8 cellular contexts compared by ENCODE assay signal in the genomic region with DNA sequence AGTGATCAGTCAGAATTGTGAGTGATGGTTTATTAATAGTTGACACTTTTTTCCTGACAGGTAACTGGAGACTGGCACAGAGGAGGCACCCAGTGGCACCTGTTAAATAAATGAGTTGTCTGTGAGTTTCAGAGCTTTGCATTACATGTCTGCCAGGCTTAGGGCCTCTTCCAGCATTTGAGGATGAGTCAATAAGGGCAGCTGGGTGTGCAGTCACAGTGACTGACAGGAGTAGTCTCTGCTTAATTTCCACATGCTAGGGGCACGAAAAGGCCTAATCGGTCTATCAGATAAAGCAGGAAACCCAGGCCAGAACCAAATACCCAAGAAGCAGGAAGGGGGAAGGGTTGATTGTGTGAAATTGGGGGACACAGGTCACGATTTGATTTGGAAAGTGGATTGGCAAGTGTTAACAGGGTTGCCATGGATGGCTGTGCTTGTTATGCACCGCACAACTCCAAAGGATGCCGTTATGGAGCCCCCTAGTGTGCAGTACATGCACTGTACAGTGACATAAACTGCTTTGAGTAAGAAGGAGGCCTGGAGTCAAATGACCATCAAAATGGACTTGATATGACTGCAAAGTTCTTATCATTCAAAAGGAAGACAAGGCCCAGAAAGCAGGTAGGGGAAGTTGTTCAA.
DNase-seq lines count a peak whose midpoint lies in the region; ATAC-seq and TF ChIP-seq lines count a peak whose summit lies in the region.

No MANE protein-coding gene starts in this region.

- TF ChIP-seq POLR2A in vagina (IDR thresholded peaks at IDR 0.05): no peak

- ATAC-seq in GM18868 (IDR thresholded peaks at IDR 0.05; ENCODE audit: unreplicated experiment) (peak; percentile 84), HG03354 (IDR thresholded peaks at IDR 0.05; ENCODE audit: poor library complexity, severe bottlenecking, unreplicated experiment) (peak; percentile 94)

- H3K4me3 ChIP-seq in AG10803 (ENCODE audit: low read length) (no peak overlapping the region), fibroblast of pulmonary artery (replicated peaks; ENCODE audit: low read depth, low read length) (no peak overlapping the region), parathyroid adenoma (ENCODE audit: low read depth, low read length) (no peak overlapping the region), vagina (no peak overlapping the region)

- H2AFZ ChIP-seq in parathyroid adenoma: no peak overlapping the region

- intact Hi-C loops in vagina (cut with DNase I): no loop called here

- no peaks in the 10 kb centered on the region for H3K79me2 ChIP-seq in parathyroid adenoma

- H3K36me3 ChIP-seq in parathyroid adenoma (ENCODE audit: control insufficient read depth, insufficient read depth, low read length) (no peaks in the 10 kb centered on the region), vagina (no peaks in the 10 kb centered on the region)

- H3K4me2 ChIP-seq in parathyroid adenoma (ENCODE audit: low read length): no peak overlapping the region

- H3K4me1 ChIP-seq in parathyroid adenoma: no peaks in the 10 kb centered on the region
- no peaks in the 10 kb centered on the region for H3K4me1 ChIP-seq in vagina

- peak; percentile 46 for DNase-seq in AG10803 (ENCODE audit: low read depth)
- peak; percentile 53 for DNase-seq in NOMO-1 treated with DMSO at 0.1 percent for 48 hours (lab: John Stamatoyannopoulos, UW; ENCODE audit: unreplicated experiment)
- peak; percentile 47 for DNase-seq in activated T-cell treated with anti-CD3 and anti-CD28 coated beads for 4 hours
- peak; percentile 76 for DNase-seq in fibroblast of pulmonary artery (ENCODE audit: low read depth)
- no peak for DNase-seq in vagina (ENCODE audit: extremely low spot score in 2 of 2)

- TF ChIP-seq CTCF in AG10803 (conservative IDR thresholded peaks at IDR 0.05; ENCODE audit: low read length) (peak; percentile 74), fibroblast of pulmonary artery (IDR thresholded peaks at IDR 0.05; ENCODE audit: low read length, missing control alignments) (peak; percentile 96), parathyroid adenoma (IDR thresholded peaks at IDR 0.05) (peak; percentile 58), vagina (IDR thresholded peaks at IDR 0.05) (peak in 1 of 3 experiments; percentile 24)

- H3K27ac ChIP-seq in parathyroid adenoma: no peak overlapping the region
- no peak overlapping the region for H3K27ac ChIP-seq in vagina

- H3K9ac ChIP-seq in parathyroid adenoma: no peak overlapping the region

- H3K27me3 ChIP-seq in parathyroid adenoma (ENCODE audit: control insufficient read depth, insufficient read depth, low read length) (no peaks in the 10 kb centered on the region), vagina (no peaks in the 10 kb centered on the region)

- H3K9me3 ChIP-seq in parathyroid adenoma (ENCODE audit: control insufficient read depth, low read length): no peaks in the 10 kb centered on the region
- H3K9me3 ChIP-seq in vagina: no peaks in the 10 kb centered on the region

Comparison
In these comparisons a context has a peak if more than half of its experiments do, and no peak if none do; other contexts are left out.
1. DNase-seq: peak in AG10803 (single experiment), NOMO-1 treated with DMSO at 0.1 percent for 48 hours (single experiment), activated T-cell treated with anti-CD3 and anti-CD28 coated beads for 4 hours (single experiment) and fibroblast of pulmonary artery (single experiment); none in vagina (0 of 2).